2 cellular contexts compared by ENCODE assay signal in the genomic region with DNA sequence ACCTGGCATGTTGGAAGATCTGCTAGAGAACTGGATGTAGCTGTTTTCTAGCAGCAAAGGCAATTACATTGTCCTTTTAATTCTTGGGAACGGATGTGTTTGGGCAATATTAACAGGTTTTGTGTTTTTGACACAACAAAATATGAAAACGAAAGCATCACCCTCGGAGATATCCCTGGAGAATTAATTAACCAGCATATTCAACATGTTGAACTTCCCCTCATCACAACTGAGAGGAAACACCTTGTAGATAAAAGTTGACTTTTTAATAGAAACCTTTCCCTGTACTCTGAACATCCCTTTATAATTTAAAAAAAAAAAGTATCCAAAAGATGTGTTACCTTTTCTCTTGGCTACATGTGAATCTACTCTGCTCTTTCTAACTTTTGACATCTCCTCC.
TF ChIP-seq lines count a peak whose summit lies in the region.

No MANE protein-coding gene starts in this region.

TF ChIP-seq in GM23338, 12 proteins besides CTCF, POLR2A, EP300 and RAD21:
- TF ChIP-seq NANOG (IDR thresholded peaks at IDR 0.05; ENCODE audit: borderline replicate concordance) (no peak), POLR2AphosphoS5 (IDR thresholded peaks at IDR 0.05; ENCODE audit: low read depth) (no peak), EZH2 (IDR thresholded peaks at IDR 0.05; ENCODE audit: low read depth, unreplicated experiment) (no peak), STAT1 (IDR thresholded peaks at IDR 0.05; ENCODE audit: unreplicated experiment) (no peak), JUNB (IDR thresholded peaks at IDR 0.05; ENCODE audit: unreplicated experiment) (no peak), ZNF114 (CRISPR knock-in tag; IDR thresholded peaks at IDR 0.05) (no peak), EZH2phosphoT487 (IDR thresholded peaks at IDR 0.05; ENCODE audit: unreplicated experiment) (no peak)
- TF ChIP-seq, protein P1, sequence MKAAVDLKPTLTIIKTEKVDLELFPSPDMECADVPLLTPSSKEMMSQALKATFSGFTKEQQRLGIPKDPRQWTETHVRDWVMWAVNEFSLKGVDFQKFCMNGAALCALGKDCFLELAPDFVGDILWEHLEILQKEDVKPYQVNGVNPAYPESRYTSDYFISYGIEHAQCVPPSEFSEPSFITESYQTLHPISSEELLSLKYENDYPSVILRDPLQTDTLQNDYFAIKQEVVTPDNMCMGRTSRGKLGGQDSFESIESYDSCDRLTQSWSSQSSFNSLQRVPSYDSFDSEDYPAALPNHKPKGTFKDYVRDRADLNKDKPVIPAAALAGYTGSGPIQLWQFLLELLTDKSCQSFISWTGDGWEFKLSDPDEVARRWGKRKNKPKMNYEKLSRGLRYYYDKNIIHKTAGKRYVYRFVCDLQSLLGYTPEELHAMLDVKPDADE (IDR thresholded peaks at IDR 0.05): no peak
- TF ChIP-seq, protein P2, sequence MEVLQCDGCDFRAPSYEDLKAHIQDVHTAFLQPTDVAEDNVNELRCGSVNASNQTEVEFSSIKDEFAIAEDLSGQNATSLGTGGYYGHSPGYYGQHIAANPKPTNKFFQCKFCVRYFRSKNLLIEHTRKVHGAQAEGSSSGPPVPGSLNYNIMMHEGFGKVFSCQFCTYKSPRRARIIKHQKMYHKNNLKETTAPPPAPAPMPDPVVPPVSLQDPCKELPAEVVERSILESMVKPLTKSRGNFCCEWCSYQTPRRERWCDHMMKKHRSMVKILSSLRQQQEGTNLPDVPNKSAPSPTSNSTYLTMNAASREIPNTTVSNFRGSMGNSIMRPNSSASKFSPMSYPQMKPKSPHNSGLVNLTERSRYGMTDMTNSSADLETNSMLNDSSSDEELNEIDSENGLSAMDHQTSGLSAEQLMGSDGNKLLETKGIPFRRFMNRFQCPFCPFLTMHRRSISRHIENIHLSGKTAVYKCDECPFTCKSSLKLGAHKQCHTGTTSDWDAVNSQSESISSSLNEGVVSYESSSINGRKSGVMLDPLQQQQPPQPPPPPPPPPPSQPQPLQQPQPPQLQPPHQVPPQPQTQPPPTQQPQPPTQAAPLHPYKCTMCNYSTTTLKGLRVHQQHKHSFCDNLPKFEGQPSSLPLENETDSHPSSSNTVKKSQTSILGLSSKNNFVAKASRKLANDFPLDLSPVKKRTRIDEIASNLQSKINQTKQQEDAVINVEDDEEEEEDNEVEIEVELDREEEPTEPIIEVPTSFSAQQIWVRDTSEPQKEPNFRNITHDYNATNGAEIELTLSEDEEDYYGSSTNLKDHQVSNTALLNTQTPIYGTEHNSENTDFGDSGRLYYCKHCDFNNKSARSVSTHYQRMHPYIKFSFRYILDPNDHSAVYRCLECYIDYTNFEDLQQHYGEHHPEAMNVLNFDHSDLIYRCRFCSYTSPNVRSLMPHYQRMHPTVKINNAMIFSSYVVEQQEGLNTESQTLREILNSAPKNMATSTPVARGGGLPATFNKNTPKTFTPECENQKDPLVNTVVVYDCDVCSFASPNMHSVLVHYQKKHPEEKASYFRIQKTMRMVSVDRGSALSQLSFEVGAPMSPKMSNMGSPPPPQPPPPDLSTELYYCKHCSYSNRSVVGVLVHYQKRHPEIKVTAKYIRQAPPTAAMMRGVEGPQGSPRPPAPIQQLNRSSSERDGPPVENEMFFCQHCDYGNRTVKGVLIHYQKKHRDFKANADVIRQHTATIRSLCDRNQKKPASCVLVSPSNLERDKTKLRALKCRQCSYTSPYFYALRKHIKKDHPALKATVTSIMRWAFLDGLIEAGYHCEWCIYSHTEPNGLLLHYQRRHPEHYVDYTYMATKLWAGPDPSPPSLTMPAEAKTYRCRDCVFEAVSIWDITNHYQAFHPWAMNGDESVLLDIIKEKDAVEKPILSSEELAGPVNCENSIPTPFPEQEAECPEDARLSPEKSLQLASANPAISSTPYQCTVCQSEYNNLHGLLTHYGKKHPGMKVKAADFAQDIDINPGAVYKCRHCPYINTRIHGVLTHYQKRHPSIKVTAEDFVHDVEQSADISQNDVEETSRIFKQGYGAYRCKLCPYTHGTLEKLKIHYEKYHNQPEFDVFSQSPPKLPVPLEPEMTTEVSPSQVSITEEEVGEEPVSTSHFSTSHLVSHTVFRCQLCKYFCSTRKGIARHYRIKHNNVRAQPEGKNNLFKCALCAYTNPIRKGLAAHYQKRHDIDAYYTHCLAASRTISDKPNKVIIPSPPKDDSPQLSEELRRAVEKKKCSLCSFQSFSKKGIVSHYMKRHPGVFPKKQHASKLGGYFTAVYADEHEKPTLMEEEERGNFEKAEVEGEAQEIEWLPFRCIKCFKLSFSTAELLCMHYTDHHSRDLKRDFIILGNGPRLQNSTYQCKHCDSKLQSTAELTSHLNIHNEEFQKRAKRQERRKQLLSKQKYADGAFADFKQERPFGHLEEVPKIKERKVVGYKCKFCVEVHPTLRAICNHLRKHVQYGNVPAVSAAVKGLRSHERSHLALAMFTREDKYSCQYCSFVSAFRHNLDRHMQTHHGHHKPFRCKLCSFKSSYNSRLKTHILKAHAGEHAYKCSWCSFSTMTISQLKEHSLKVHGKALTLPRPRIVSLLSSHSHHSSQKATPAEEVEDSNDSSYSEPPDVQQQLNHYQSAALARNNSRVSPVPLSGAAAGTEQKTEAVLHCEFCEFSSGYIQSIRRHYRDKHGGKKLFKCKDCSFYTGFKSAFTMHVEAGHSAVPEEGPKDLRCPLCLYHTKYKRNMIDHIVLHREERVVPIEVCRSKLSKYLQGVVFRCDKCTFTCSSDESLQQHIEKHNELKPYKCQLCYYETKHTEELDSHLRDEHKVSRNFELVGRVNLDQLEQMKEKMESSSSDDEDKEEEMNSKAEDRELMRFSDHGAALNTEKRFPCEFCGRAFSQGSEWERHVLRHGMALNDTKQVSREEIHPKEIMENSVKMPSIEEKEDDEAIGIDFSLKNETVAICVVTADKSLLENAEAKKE (CRISPR knock-in tag; IDR thresholded peaks at IDR 0.05): no peak

TF ChIP-seq in GM12878, 131 proteins besides CTCF, POLR2A, EP300 and RAD21:
- TF ChIP-seq IKZF1 (conservative IDR thresholded peaks at IDR 0.05) (peak; percentile 23; the same call in 1 of the 2 replicates), MTA2 (IDR thresholded peaks at IDR 0.05; ENCODE audit: low read depth) (peak; percentile 76), RCOR1 (conservative IDR thresholded peaks at IDR 0.05; ENCODE audit: low read depth, low read length) (no peak), MXI1 (IDR thresholded peaks at IDR 0.05; ENCODE audit: low read depth, low read length) (0 out of 2 replicates have a peak, but pooled peaks have one; percentile 22), MEF2B (IDR thresholded peaks at IDR 0.05; ENCODE audit: partially characterized antibody, poor library complexity, severe bottlenecking) (peak; percentile 86), SMAD1 (IDR thresholded peaks at IDR 0.05; ENCODE audit: low read depth, partially characterized antibody) (no peak), IKZF2 (IDR thresholded peaks at IDR 0.05) (peak in 1 of 2 experiments; percentile 31; a peak in 2 of 4 replicates)
- TF ChIP-seq, protein P3, sequence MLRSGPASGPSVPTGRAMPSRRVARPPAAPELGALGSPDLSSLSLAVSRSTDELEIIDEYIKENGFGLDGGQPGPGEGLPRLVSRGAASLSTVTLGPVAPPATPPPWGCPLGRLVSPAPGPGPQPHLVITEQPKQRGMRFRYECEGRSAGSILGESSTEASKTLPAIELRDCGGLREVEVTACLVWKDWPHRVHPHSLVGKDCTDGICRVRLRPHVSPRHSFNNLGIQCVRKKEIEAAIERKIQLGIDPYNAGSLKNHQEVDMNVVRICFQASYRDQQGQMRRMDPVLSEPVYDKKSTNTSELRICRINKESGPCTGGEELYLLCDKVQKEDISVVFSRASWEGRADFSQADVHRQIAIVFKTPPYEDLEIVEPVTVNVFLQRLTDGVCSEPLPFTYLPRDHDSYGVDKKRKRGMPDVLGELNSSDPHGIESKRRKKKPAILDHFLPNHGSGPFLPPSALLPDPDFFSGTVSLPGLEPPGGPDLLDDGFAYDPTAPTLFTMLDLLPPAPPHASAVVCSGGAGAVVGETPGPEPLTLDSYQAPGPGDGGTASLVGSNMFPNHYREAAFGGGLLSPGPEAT (IDR thresholded peaks at IDR 0.05; ENCODE audit: low read depth): peak; percentile 30; the same call in 1 of the 2 replicates
